In genomic region chr1:21337010-21337437, GRCh38 we compare ENCODE assay signal across 1 cellular context.
TF ChIP-seq lines count a peak whose summit lies in the region.

No MANE protein-coding gene starts in this region.

TF ChIP-seq in HepG2, 621 proteins besides CTCF, POLR2A, EP300 and RAD21 (continued from another document):
- TF ChIP-seq PAXIP1 (CRISPR knock-in tag; conservative IDR thresholded peaks at IDR 0.05): peak; percentile 78
- TF ChIP-seq FOXK2 (IDR thresholded peaks at IDR 0.05): peak; percentile 39; the same call in 1 of the 2 replicates
- peak; percentile 9; the same call in 1 of the 2 replicates for TF ChIP-seq FOXP1 (IDR thresholded peaks at IDR 0.05)
- TF ChIP-seq FOXP1 (CRISPR knock-in tag; IDR thresholded peaks at IDR 0.05): peak; percentile 81; the same call in 1 of the 2 replicates
- peak; percentile 56 for TF ChIP-seq HDAC1 (CRISPR knock-in tag; IDR thresholded peaks at IDR 0.05)
- peak; percentile 55 for TF ChIP-seq ARID5B (CRISPR knock-in tag; IDR thresholded peaks at IDR 0.05)
TF ChIP-seq in HepG2: peak in this region for 29.
